In the genomic region with DNA sequence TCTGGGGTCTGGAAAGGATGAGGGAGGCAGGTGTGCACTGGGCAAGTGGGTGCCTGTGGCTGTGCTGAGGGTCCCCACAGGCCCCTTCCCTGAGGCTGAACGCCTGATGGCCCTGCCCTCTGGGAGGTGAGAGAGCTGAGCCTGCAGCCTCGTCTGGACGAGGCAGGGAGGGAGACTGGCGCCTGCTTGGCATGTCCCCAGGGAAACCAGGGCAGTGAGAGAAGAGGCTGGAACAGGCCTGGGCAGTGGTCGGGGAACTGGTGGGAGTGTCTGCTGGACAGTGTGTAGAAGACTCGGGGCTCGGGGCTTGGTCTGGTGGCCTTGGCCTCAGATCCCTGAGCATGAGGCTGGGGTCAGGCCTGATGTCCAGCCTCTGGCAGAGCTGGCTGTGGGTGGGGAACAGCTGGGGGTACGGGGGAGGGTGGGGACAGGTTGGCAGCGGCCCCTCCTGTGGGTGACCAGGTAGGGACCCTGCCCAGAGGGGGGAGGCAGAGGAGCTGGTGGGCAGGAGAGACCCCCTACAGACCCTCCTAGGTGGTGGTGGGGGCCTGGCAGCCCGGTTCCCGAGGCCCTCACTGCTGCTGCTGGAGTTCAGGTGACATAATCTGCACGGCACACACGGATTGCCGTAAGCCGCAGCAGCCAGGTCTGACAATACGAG, we compare ENCODE assay signal across 19 cellular contexts. TPM values are rescaled to one million over a fixed set of nuclear protein-coding genes. Genes with fewer than 3 reads are reported as not detected.
"Had no signal": no experiment of that assay in that cellular context is flagged by ENCODE, and none has a peak within 500 bp of the region (broad histone marks: within the 10 kb centered on the region; RNA-seq: fewer than 3 reads in every experiment).

No MANE protein-coding gene starts in this region.

- H3K27me3 ChIP-seq: brain microvascular endothelial cell, ovary had no signal

- H3K9me3 Mint-ChIP-seq: activated CD8-positive, alpha-beta T cell treated with anti-CD3 and anti-CD28 coated beads for 36 hours; activated naive CD4-positive, alpha-beta T cell treated with anti-CD3 and anti-CD28 coated beads, Interleukin-2, amount 50 U/mL, for 24 hours; activated T-cell treated with anti-CD3 and anti-CD28 coated beads, Interleukin-2, amount 50 U/mL, for 4 hours; endodermal cell; nephron; stimulated activated naive CD8-positive, alpha-beta T cell treated with anti-CD3 and anti-CD28 coated beads, Interleukin-15, amount 100 ng/mL, for 72 hours had no signal

- H3K4me1 ChIP-seq: gastrocnemius medialis, heart right ventricle, lower lobe of right lung, sigmoid colon had no signal

- H3K4me1 Mint-ChIP-seq: activated CD4-positive, alpha-beta T cell treated with anti-CD3 and anti-CD28 coated beads for 36 hours; activated naive CD4-positive, alpha-beta T cell treated with anti-CD3 and anti-CD28 coated beads, Interleukin-2, amount 50 U/mL, for 24 hours; endodermal cell; nephron had no signal

- H3K9me3 ChIP-seq: gastrocnemius medialis, heart right ventricle, lower lobe of right lung, ovary, sigmoid colon, spleen, thoracic aorta had no signal

- H3K27ac Mint-ChIP-seq: activated CD4-positive, alpha-beta T cell treated with anti-CD3 and anti-CD28 coated beads for 36 hours; activated CD8-positive, alpha-beta T cell treated with anti-CD3 and anti-CD28 coated beads for 36 hours; activated naive CD4-positive, alpha-beta T cell treated with anti-CD3 and anti-CD28 coated beads, Interleukin-2, amount 50 U/mL, for 24 hours; endodermal cell; nephron; stimulated activated naive CD8-positive, alpha-beta T cell treated with anti-CD3 and anti-CD28 coated beads, Interleukin-15, amount 100 ng/mL, for 72 hours had no signal

- H3K27ac ChIP-seq: brain microvascular endothelial cell, gastrocnemius medialis, heart right ventricle, lower lobe of right lung, ovary, sigmoid colon, spleen, thoracic aorta had no signal

- H3K36me3 Mint-ChIP-seq: activated naive CD4-positive, alpha-beta T cell treated with anti-CD3 and anti-CD28 coated beads, Interleukin-2, amount 50 U/mL, for 24 hours had no signal

- ATAC-seq: activated CD4-positive, alpha-beta T cell treated with anti-CD3 and anti-CD28 coated beads for 36 hours; activated CD8-positive, alpha-beta T cell treated with anti-CD3 and anti-CD28 coated beads for 36 hours; activated T-cell treated with anti-CD3 and anti-CD28 coated beads, Interleukin-2, amount 50 U/mL, for 4 hours; gastrocnemius medialis; left colon; lower lobe of right lung; stimulated activated naive CD8-positive, alpha-beta T cell treated with anti-CD3 and anti-CD28 coated beads, Interleukin-15, amount 100 ng/mL, for 72 hours had no signal

- H3K36me3 ChIP-seq: brain microvascular endothelial cell, gastrocnemius medialis, heart right ventricle, lower lobe of right lung, ovary, sigmoid colon, spleen, thoracic aorta had no signal

- H3K4me3 ChIP-seq: gastrocnemius medialis, heart right ventricle, lower lobe of right lung, ovary, sigmoid colon, spleen, thoracic aorta had no signal

- H3K4me3 Mint-ChIP-seq: activated CD4-positive, alpha-beta T cell treated with anti-CD3 and anti-CD28 coated beads for 36 hours; activated CD8-positive, alpha-beta T cell treated with anti-CD3 and anti-CD28 coated beads for 36 hours; activated T-cell treated with anti-CD3 and anti-CD28 coated beads, Interleukin-2, amount 50 U/mL, for 4 hours; endodermal cell had no signal

- DNase-seq: activated CD4-positive, alpha-beta T cell treated with anti-CD3 and anti-CD28 coated beads for 36 hours; activated CD8-positive, alpha-beta T cell treated with anti-CD3 and anti-CD28 coated beads for 36 hours; activated effector memory CD4-positive, alpha-beta T cell treated with Interleukin-2 at 50 U/mL for 16 hours; activated T-cell treated with anti-CD3 and anti-CD28 coated beads, Interleukin-2, amount 50 U/mL, for 4 hours; brain microvascular endothelial cell; dermis blood vessel endothelial cell; endodermal cell; gastrocnemius medialis; heart right ventricle; left colon; lower lobe of right lung; ovary; sigmoid colon; spleen; stimulated activated naive CD8-positive, alpha-beta T cell treated with anti-CD3 and anti-CD28 coated beads, Interleukin-15, amount 100 ng/mL, for 72 hours; T-helper 2 cell had no signal

- H3K27me3 Mint-ChIP-seq: activated naive CD4-positive, alpha-beta T cell treated with anti-CD3 and anti-CD28 coated beads, Interleukin-2, amount 50 U/mL, for 24 hours had no signal

RNA-seq across cellular contexts. Expression of a gene that starts 30.8 kb away (rescaled TPM):
- total RNA-seq: gastrocnemius medialis had no signal
